8 cellular contexts compared by ENCODE assay signal in genomic region chr4:118591339-118592046, GRCh38.
DNase-seq lines count a peak whose midpoint lies in the region; ATAC-seq and TF ChIP-seq lines count a peak whose summit lies in the region.
"Not testable (repeated sequence)": the region's sequence is repeated elsewhere in the genome, so short reads cannot be mapped to it uniquely, and the experiment has no call there.

No MANE protein-coding gene starts in this region.

- intact Hi-C loops in sciatic nerve (cut with DNase I): not testable (repeated sequence)

- H3K27ac ChIP-seq in VCaP: peak overlapping the region; percentile 42

- DNase-seq in 8988T (peak; percentile 24), NCI-H2107 (lab: John Stamatoyannopoulos, UW) (peak; percentile 56), T47D (ENCODE audit: low read depth in 1 of 2, low spot score in 1 of 2) (peak; percentile 23 to 94), sciatic nerve (ENCODE audit: low spot score) (peak; percentile 93)

- not testable (repeated sequence) for TF ChIP-seq CTCF in VCaP (conservative IDR thresholded peaks at IDR 0.05)

- in situ Hi-C loops in T47D (cut with HindIII; ENCODE audit: low pct_unique_long_range_greater_than_20kb, low sequenced_read_pairs): not testable (repeated sequence)

- peak overlapping the region; percentile 67 for H3K4me3 ChIP-seq in iPS-11a (ENCODE audit: low read depth, low read length)

- ATAC-seq in GM18519 (IDR thresholded peaks at IDR 0.05; ENCODE audit: low FRiP score, unreplicated experiment): peak; percentile 97
- ATAC-seq in HG03025 (IDR thresholded peaks at IDR 0.05; ENCODE audit: low FRiP score, unreplicated experiment): peak; percentile 99
- peak; percentile 100 for ATAC-seq in sciatic nerve

Comparison
In these comparisons a context has a peak if more than half of its experiments do, and no peak if none do; other contexts are left out.
1. Peak in every context shown above with its lines: DNase-seq, ATAC-seq, H3K4me3 ChIP-seq and H3K27ac ChIP-seq.
2. DNase-seq: peak in every context shown above with its lines; median percentile 93 in sciatic nerve; 58 in T47D; 56 in NCI-H2107; 24 in 8988T.